Comparison of ENCODE assay signal across 24 cellular contexts in genomic region chr11:14551380-14551779, GRCh38.
"Had no signal": no experiment of that assay in that cellular context is flagged by ENCODE, and none has a peak within 500 bp of the region (broad histone marks: within the 10 kb centered on the region; RNA-seq: fewer than 3 reads in every experiment).

No MANE protein-coding gene starts in this region.

- H3K4me3 ChIP-seq: body of pancreas, cardiac muscle cell, spleen, tibial artery had no signal

- H3K9me3 Mint-ChIP-seq: activated naive CD4-positive, alpha-beta T cell treated with anti-CD3 and anti-CD28 coated beads, Interleukin-2, amount 50 U/mL, for 24 hours; activated T-helper 1 cell treated with anti-CD3 and anti-CD28 coated beads, Interleukin-12 subunit alpha, Interleukin-12 subunit beta, Interleukin-2, Interleukin-4 antibody, amounts not matched to agents 30 ng/mL and 10 ng/mL and 1 ng/mL, durations not matched to agents 14 hours and 24 hours and 36 hours; neural crest cell; T-cell; T-helper 2 cell treated with Interferon-gamma antibody and Interleukin-4, amounts not matched to agents 5 μg/mL and 100 μg/mL, for 36 hours had no signal

- H3K4me1 Mint-ChIP-seq: neural crest cell had no signal

- H3K27me3 ChIP-seq: body of pancreas, cardiac muscle cell, spleen, tibial artery had no signal

- H3K4me1 ChIP-seq: body of pancreas, tibial artery had no signal

- H3K4me3 Mint-ChIP-seq: activated CD8-positive, alpha-beta T cell treated with anti-CD3 and anti-CD28 coated beads, Interleukin-2, amount 10 ng/mL, durations not matched to agents 7 days and 5 days; activated naive CD4-positive, alpha-beta T cell treated with anti-CD3 and anti-CD28 coated beads, Interleukin-2, amount 50 U/mL, for 24 hours; activated T-helper 1 cell treated with anti-CD3 and anti-CD28 coated beads, Interleukin-12 subunit alpha, Interleukin-12 subunit beta, Interleukin-2, Interleukin-4 antibody, amounts not matched to agents 30 ng/mL and 10 ng/mL and 1 ng/mL, durations not matched to agents 14 hours and 24 hours and 36 hours; naive thymus-derived CD4-positive, alpha-beta T cell; neural crest cell; T-cell; T-helper 2 cell treated with Interferon-gamma antibody and Interleukin-4, amounts not matched to agents 5 μg/mL and 100 μg/mL, for 36 hours had no signal

- H3K27ac Mint-ChIP-seq: activated CD8-positive, alpha-beta T cell treated with anti-CD3 and anti-CD28 coated beads, Interleukin-2, amount 10 ng/mL, durations not matched to agents 7 days and 5 days; activated naive CD4-positive, alpha-beta T cell treated with anti-CD3 and anti-CD28 coated beads, Interleukin-2, amount 50 U/mL, for 24 hours; activated T-helper 1 cell treated with anti-CD3 and anti-CD28 coated beads, Interleukin-12 subunit alpha, Interleukin-12 subunit beta, Interleukin-2, Interleukin-4 antibody, amounts not matched to agents 30 ng/mL and 10 ng/mL and 1 ng/mL, durations not matched to agents 14 hours and 24 hours and 36 hours; T-cell; T-helper 2 cell treated with Interferon-gamma antibody and Interleukin-4, amounts not matched to agents 5 μg/mL and 100 μg/mL, for 36 hours had no signal

- H3K27ac ChIP-seq: body of pancreas, cardiac muscle cell, spleen, tibial artery, WERI-Rb-1 had no signal

- H3K36me3 ChIP-seq: cardiac muscle cell, spleen, tibial artery, WERI-Rb-1 had no signal

- DNase-seq: activated CD4-positive, alpha-beta T cell treated with anti-CD3 and anti-CD28 coated beads, Interleukin-2, amount 50 U/mL, for 1 hour; activated CD4-positive, CD25-positive, alpha-beta regulatory T cell treated with anti-CD3 and anti-CD28 coated beads, Interleukin-2, amount 50 U/mL, for 72 hours; activated CD8-positive, alpha-beta T cell treated with anti-CD3 and anti-CD28 coated beads, Interleukin-2, amount 10 ng/mL, durations not matched to agents 7 days and 5 days; activated gamma-delta T cell; body of pancreas; dermis blood vessel endothelial cell; effector CD8-positive, alpha-beta T cell; foreskin melanocyte; hippocampal formation; islet precursor cell; left colon; naive thymus-derived CD4-positive, alpha-beta T cell; occipital lobe; spleen; stimulated activated CD4-positive, alpha-beta T cell treated with anti-CD3 and anti-CD28 coated beads, Interleukin-4, amount 100 ng/mL, for 24 hours; stimulated activated naive CD8-positive, alpha-beta T cell treated with anti-CD3 and anti-CD28 coated beads, Interleukin-15, Interleukin-2, amounts not matched to agents 100 U/mL and 50 U/mL, for 24 hours; T-cell; tibial artery; WERI-Rb-1 had no signal

- H3K9me3 ChIP-seq: body of pancreas, spleen, tibial artery had no signal

- H3K27me3 Mint-ChIP-seq: activated naive CD4-positive, alpha-beta T cell treated with anti-CD3 and anti-CD28 coated beads, Interleukin-2, amount 50 U/mL, for 24 hours; naive thymus-derived CD4-positive, alpha-beta T cell; T-cell had no signal
